In genomic region chr11:80718611-80719291, GRCh38 we compare ENCODE assay signal across 24 cellular contexts.
DNase-seq lines count a peak whose midpoint lies in the region; ATAC-seq, FAIRE-seq and TF ChIP-seq lines count a peak whose summit lies in the region.
"Had no signal": no experiment of that assay in that cellular context is flagged by ENCODE, and none has a peak within 500 bp of the region (broad histone marks: within the 10 kb centered on the region; RNA-seq: fewer than 3 reads in every experiment).

No MANE protein-coding gene starts in this region.

- no peak overlapping the region for H3K4me2 ChIP-seq in hepatocyte

- H3K4me1 Mint-ChIP-seq in type B pancreatic cell (ENCODE audit: unreplicated experiment), result peaks cover 38% of the 10 kb centered on the region
- H3K4me1 Mint-ChIP-seq in activated CD8-positive, alpha-beta T cell treated with anti-CD3 and anti-CD28 coated beads, Interleukin-2, amount 10 ng/mL, durations not matched to agents 7 days and 5 days (ENCODE audit: low read depth), result no peaks in the 10 kb centered on the region
- H3K4me1 Mint-ChIP-seq: CD4-positive, CD25-positive, alpha-beta regulatory T cell; CD8-positive, alpha-beta memory T cell had no signal

- H3K27ac ChIP-seq in hepatocyte, result no peak overlapping the region

- H3K9me3 ChIP-seq in hepatocyte (ENCODE audit: low read depth), result no peaks in the 10 kb centered on the region
- H3K9me3 ChIP-seq: BE2C had no signal

- POLR2A ChIA-PET in activated CD8-positive, alpha-beta T cell treated with anti-CD3 and anti-CD28 coated beads, Interleukin-2, amount 10 ng/mL, durations not matched to agents 7 days and 5 days (lab: Charles Lee), result no interaction called here

- no peak for ATAC-seq in activated CD8-positive, alpha-beta T cell treated with anti-CD3 and anti-CD28 coated beads, Interleukin-2, amount 10 ng/mL, durations not matched to agents 7 days and 5 days
- ATAC-seq: HCT116 had no signal

- peak; percentile 62 for DNase-seq in SIG-M5 treated with dmso at 0.1 percent for 504 hours (lab: John Stamatoyannopoulos, UW; ENCODE audit: unreplicated experiment)
- no peak for DNase-seq in SIG-M5 (lab: John Stamatoyannopoulos, UW)
- DNase-seq in NCI-H748 (lab: John Stamatoyannopoulos, UW; ENCODE audit: unreplicated experiment), result peak; percentile 27
- DNase-seq in bronchial epithelial cell (ENCODE audit: low read depth), result no peak
- DNase-seq in type B pancreatic cell (ENCODE audit: extremely low spot score, unreplicated experiment), result no peak
- DNase-seq in activated CD8-positive, alpha-beta T cell treated with anti-CD3 and anti-CD28 coated beads, Interleukin-2, amount 10 ng/mL, durations not matched to agents 7 days and 5 days, result no peak
- DNase-seq in hepatocyte (ENCODE audit: low spot score), result no peak
- DNase-seq: ACHN; BE2C; C1 segment of cervical spinal cord; CD4-positive, CD25-positive, alpha-beta regulatory T cell; CD8-positive, alpha-beta memory T cell; COR-L47; DMS 273 treated with DMSO at 0.1 percent for 48 hours; DMS79; GDM1; GOT3; H7; HFFc6; IMR-90 had no signal

- H3K9me3 Mint-ChIP-seq in type B pancreatic cell, result peaks cover 13% of the 10 kb centered on the region
- H3K9me3 Mint-ChIP-seq in activated CD8-positive, alpha-beta T cell treated with anti-CD3 and anti-CD28 coated beads, Interleukin-2, amount 10 ng/mL, durations not matched to agents 7 days and 5 days (ENCODE audit: insufficient read depth), result peaks cover 4% of the 10 kb centered on the region

- H3K27me3 Mint-ChIP-seq in type B pancreatic cell, result peaks cover 7% of the 10 kb centered on the region
- H3K27me3 Mint-ChIP-seq in activated CD8-positive, alpha-beta T cell treated with anti-CD3 and anti-CD28 coated beads, Interleukin-2, amount 10 ng/mL, durations not matched to agents 7 days and 5 days (ENCODE audit: low read depth), result no peaks in the 10 kb centered on the region
- H3K27me3 Mint-ChIP-seq: CD4-positive, CD25-positive, alpha-beta regulatory T cell; CD8-positive, alpha-beta memory T cell had no signal

- FAIRE-seq in bronchial epithelial cell (lab: Jason Lieb, UNC), result peak; percentile 40
- FAIRE-seq: A204.1, GM18507, HTR-8/SVneo had no signal

- H3K27me3 ChIP-seq in bronchial epithelial cell (ENCODE audit: control insufficient read depth, insufficient read depth, low read length), result no peaks in the 10 kb centered on the region
- H3K27me3 ChIP-seq in hepatocyte, result no peaks in the 10 kb centered on the region
- H3K27me3 ChIP-seq: BE2C had no signal

- WGBS in hepatocyte (ENCODE audit: low lambda C conversion rate, missing lambda C conversion rate), result 66% methylated on average over 2 of the region's 2 CpGs

- no peaks in the 10 kb centered on the region for H3K9me2 ChIP-seq in hepatocyte (replicated peaks; ENCODE audit: insufficient read depth)

- peak overlapping the region; percentile 35 for H3K4me3 Mint-ChIP-seq in type B pancreatic cell
- no peak overlapping the region for H3K4me3 Mint-ChIP-seq in activated CD8-positive, alpha-beta T cell treated with anti-CD3 and anti-CD28 coated beads, Interleukin-2, amount 10 ng/mL, durations not matched to agents 7 days and 5 days
- H3K4me3 Mint-ChIP-seq: CD4-positive, CD25-positive, alpha-beta regulatory T cell; CD8-positive, alpha-beta memory T cell; HFFc6 had no signal

- H3K36me3 Mint-ChIP-seq in type B pancreatic cell, result peaks cover 8% of the 10 kb centered on the region
- no peaks in the 10 kb centered on the region for H3K36me3 Mint-ChIP-seq in activated CD8-positive, alpha-beta T cell treated with anti-CD3 and anti-CD28 coated beads, Interleukin-2, amount 10 ng/mL, durations not matched to agents 7 days and 5 days (ENCODE audit: low read depth)
- H3K36me3 Mint-ChIP-seq: CD4-positive, CD25-positive, alpha-beta regulatory T cell; CD8-positive, alpha-beta memory T cell had no signal

- no peaks in the 10 kb centered on the region for H4K20me1 ChIP-seq in hepatocyte (ENCODE audit: insufficient read depth, poor library complexity, severe bottlenecking)

- no peaks in the 10 kb centered on the region for H3K36me3 ChIP-seq in bronchial epithelial cell (ENCODE audit: control insufficient read depth, insufficient read depth, low read length)
- no peaks in the 10 kb centered on the region for H3K36me3 ChIP-seq in hepatocyte (replicated peaks; ENCODE audit: insufficient read depth, low read depth)
- H3K36me3 ChIP-seq: BE2C had no signal

- CTCF ChIA-PET in activated CD8-positive, alpha-beta T cell treated with anti-CD3 and anti-CD28 coated beads, Interleukin-2, amount 10 ng/mL, durations not matched to agents 7 days and 5 days (lab: Charles Lee), result no interaction called here

- no peak overlapping the region for H2AFZ ChIP-seq in hepatocyte

- no peak for TF ChIP-seq CTCF in bronchial epithelial cell (IDR thresholded peaks at IDR 0.05; ENCODE audit: insufficient read depth, low read length, severe bottlenecking)
- TF ChIP-seq CTCF in type B pancreatic cell (conservative IDR thresholded peaks at IDR 0.05), result no peak
- no peak for TF ChIP-seq CTCF in hepatocyte (IDR thresholded peaks at IDR 0.05; ENCODE audit: poor library complexity)

- no peaks in the 10 kb centered on the region for H3K4me1 ChIP-seq in hepatocyte (ENCODE audit: insufficient read depth)
- H3K4me1 ChIP-seq: BE2C had no signal

- no peaks in the 10 kb centered on the region for H3K79me2 ChIP-seq in hepatocyte

- no peak overlapping the region for H3K4me3 ChIP-seq in bronchial epithelial cell (ENCODE audit: low read depth, low read length)
- no peak overlapping the region for H3K4me3 ChIP-seq in hepatocyte

- H3K27ac Mint-ChIP-seq in type B pancreatic cell, result peak overlapping the region; percentile 44
- no peak overlapping the region for H3K27ac Mint-ChIP-seq in activated CD8-positive, alpha-beta T cell treated with anti-CD3 and anti-CD28 coated beads, Interleukin-2, amount 10 ng/mL, durations not matched to agents 7 days and 5 days
- H3K27ac Mint-ChIP-seq: CD4-positive, CD25-positive, alpha-beta regulatory T cell; CD8-positive, alpha-beta memory T cell; HFFc6 had no signal

Comparison
In these comparisons a context has a peak if more than half of its experiments do, and no peak if none do; other contexts are left out.
1. DNase-seq: peak in SIG-M5 treated with dmso at 0.1 percent for 504 hours (single experiment) and NCI-H748 (single experiment); none in SIG-M5 (single experiment), bronchial epithelial cell (single experiment), type B pancreatic cell (single experiment), activated CD8-positive, alpha-beta T cell treated with anti-CD3 and anti-CD28 coated beads, Interleukin-2, amount 10 ng/mL, durations not matched to agents 7 days and 5 days (single experiment) and hepatocyte (single experiment).